In genomic region chr10:131980321-131980720, GRCh38 we compare ENCODE assay signal across 10 cellular contexts. TPM values are rescaled to one million over a fixed set of nuclear protein-coding genes. Genes with fewer than 3 reads are reported as not detected.
DNase-seq lines count a peak whose midpoint lies in the region; ATAC-seq and TF ChIP-seq lines count a peak whose summit lies in the region.
"Had no signal": no experiment of that assay in that cellular context is flagged by ENCODE, and none has a peak within 500 bp of the region (broad histone marks: within the 10 kb centered on the region; RNA-seq: fewer than 3 reads in every experiment).

No MANE protein-coding gene starts in this region.

- H3K9me3 ChIP-seq in esophagus squamous epithelium, result no peaks in the 10 kb centered on the region
- no peaks in the 10 kb centered on the region for H3K9me3 ChIP-seq in prostate gland

- H3K9me3 Mint-ChIP-seq in T-cell, result no peaks in the 10 kb centered on the region

- H3K4me3 ChIP-seq in GM06990 (replicated peaks; ENCODE audit: low read depth, low read length) (peak overlapping the region; percentile 86), esophagus squamous epithelium (peak overlapping the region in 3 of 4 donors; percentile 70 to 77 (median 76)), prostate gland (peak overlapping the region; percentile 87 to 100)

- H3K4me3 Mint-ChIP-seq in T-cell, result peak overlapping the region; percentile 80 to 83 (median 81)

- ATAC-seq in T-cell (replicated peaks in 1 of 4) (no peak), GM18502 (IDR thresholded peaks at IDR 0.05; ENCODE audit: poor library complexity, unreplicated experiment) (no peak), GM21529 (IDR thresholded peaks at IDR 0.05; ENCODE audit: unreplicated experiment) (no peak)

- WGBS in esophagus squamous epithelium, 2 donors, result 78 to 87% methylated on average over 8 of the region's 8 CpGs
- 80% methylated on average over 8 of the region's 8 CpGs for WGBS in prostate gland

- TF ChIP-seq CTCF in GM06990 (IDR thresholded peaks at IDR 0.05; ENCODE audit: insufficient read depth, low read length, poor library complexity, severe bottlenecking) (no peak), esophagus squamous epithelium (IDR thresholded peaks at IDR 0.05) (no peak), prostate gland (IDR thresholded peaks at IDR 0.05) (no peak)

- no peaks in the 10 kb centered on the region for H3K27me3 Mint-ChIP-seq in T-cell

- peaks cover 49 to 56% (median 54%) of the 10 kb centered on the region in 3 donors for H3K4me1 Mint-ChIP-seq in T-cell

- peak overlapping the region; percentile 79 to 95 for H3K27ac Mint-ChIP-seq in T-cell

- POLR2A ChIA-PET in T-cell (lab: Charles Lee), result no interaction called here

- no peaks in the 10 kb centered on the region for H3K27me3 ChIP-seq in GM06990 (replicated peaks; ENCODE audit: control insufficient read depth, insufficient read depth, low read length)
- peaks cover 0 to 33% (median 0%) of the 10 kb centered on the region in 4 donors for H3K27me3 ChIP-seq in esophagus squamous epithelium
- H3K27me3 ChIP-seq in prostate gland (replicated peaks; ENCODE audit: insufficient read depth), result no peaks in the 10 kb centered on the region

- H3K36me3 ChIP-seq in GM06990 (ENCODE audit: control insufficient read depth, insufficient read depth, low read length) (no peaks in the 10 kb centered on the region), esophagus squamous epithelium (peaks cover 0 to 5% (median 0%) of the 10 kb centered on the region in 3 donors), prostate gland (no peaks in the 10 kb centered on the region)

- H3K27ac ChIP-seq in esophagus squamous epithelium, result peak overlapping the region in 1 of 4 donors; percentile 29
- peak overlapping the region; percentile 64 to 93 for H3K27ac ChIP-seq in prostate gland
- H3K27ac ChIP-seq: SK-N-MC had no signal

- H3K36me3 Mint-ChIP-seq in T-cell, result peaks cover 8% of the 10 kb centered on the region

- H3K4me1 ChIP-seq in esophagus squamous epithelium (peaks cover 4 to 52% (median 5%) of the 10 kb centered on the region in 3 donors), prostate gland (replicated peaks) (peaks cover 9% of the 10 kb centered on the region)

- CTCF ChIA-PET in T-cell (lab: Charles Lee), result interaction anchor here in 1 of 2 donors (0.5 kb wide), 1 partner anchor 73 kb away, joined by 4 read pairs; no protein-coding TSS in a partner anchor

- intact Hi-C loops in esophagus squamous epithelium (cut with DNase I) (no loop called here), prostate gland (cut with DNase I) (loop anchor here (5.0 kb wide), 1 partner anchor 78 kb away; the partner anchor contains the start of gene PPP2R2D)

- TF ChIP-seq POLR2A in esophagus squamous epithelium (IDR thresholded peaks at IDR 0.05), result no peak
- TF ChIP-seq POLR2A in prostate gland (IDR thresholded peaks at IDR 0.05), result no peak

- no peak for DNase-seq in GM06990 (ENCODE audit: extremely low read depth, insufficient read length)
- no peak for DNase-seq in T-cell
- no peak for DNase-seq in esophagus squamous epithelium (lab: John Stamatoyannopoulos, UW)
- DNase-seq in prostate gland (ENCODE audit: low spot score), result no peak
- DNase-seq in activated gamma-delta T cell (lab: John Stamatoyannopoulos, UW), result no peak
- DNase-seq in effector CD8-positive, alpha-beta T cell (lab: John Stamatoyannopoulos, UW), result no peak
- DNase-seq: stimulated activated CD4-positive, alpha-beta T cell treated with anti-CD3 and anti-CD28 coated beads, Interleukin-2, amount 100 ng/mL, for 48 hours had no signal

RNA-seq across cellular contexts. Expression of gene BNIP3, which starts 1.4 kb away (rescaled TPM):
- total RNA-seq in T-cell (10 to 100 TPM; 23.9 to 30.2 (median 27.8) TPM), esophagus squamous epithelium (10 to 100 TPM; 35.2 to 83.8 (median 73.9) TPM), prostate gland (100 to 1,000 TPM; 148 to 325 TPM)
